ENCODE assay signal across 1 cellular context in the genomic region with DNA sequence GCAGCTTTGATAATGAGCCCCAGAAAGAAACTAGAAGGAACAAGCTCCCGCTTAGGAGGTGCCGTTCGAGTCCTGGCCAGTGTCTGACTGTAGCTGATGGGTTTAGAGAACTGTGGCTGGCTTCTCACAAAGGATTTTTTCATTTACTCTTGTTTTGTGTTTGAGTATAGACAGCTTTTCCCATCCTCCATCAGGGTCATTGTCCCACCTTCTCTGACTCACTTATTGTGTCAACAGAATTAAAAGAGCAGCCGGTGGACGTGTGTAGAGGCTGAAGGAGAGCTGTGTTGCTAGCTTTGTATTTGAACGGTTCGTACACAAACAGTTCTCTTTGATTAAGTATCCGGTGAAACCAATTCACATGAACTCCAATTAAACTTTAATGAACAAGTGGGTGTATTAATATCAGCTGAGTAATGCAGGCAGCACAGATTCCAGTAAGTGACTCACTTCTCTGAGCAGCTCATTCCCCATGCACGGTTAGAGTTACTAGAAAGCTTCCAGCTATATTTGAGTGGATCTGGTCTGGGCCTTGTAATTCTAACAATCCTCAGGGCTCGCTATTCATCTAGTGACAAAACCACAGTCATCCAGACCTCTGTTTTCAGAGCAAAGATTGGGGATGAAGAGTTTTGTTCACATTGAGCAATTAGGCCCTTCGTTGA.
A peak's percentile ranks its signal among the peaks of the same experiment; 100 is the strongest.
TF ChIP-seq lines count a peak whose summit lies in the region.

No MANE protein-coding gene starts in this region.

TF ChIP-seq in HepG2, 621 proteins besides CTCF, POLR2A, EP300 and RAD21 (continued from another document and continues in another):
- TF ChIP-seq, protein P1, sequence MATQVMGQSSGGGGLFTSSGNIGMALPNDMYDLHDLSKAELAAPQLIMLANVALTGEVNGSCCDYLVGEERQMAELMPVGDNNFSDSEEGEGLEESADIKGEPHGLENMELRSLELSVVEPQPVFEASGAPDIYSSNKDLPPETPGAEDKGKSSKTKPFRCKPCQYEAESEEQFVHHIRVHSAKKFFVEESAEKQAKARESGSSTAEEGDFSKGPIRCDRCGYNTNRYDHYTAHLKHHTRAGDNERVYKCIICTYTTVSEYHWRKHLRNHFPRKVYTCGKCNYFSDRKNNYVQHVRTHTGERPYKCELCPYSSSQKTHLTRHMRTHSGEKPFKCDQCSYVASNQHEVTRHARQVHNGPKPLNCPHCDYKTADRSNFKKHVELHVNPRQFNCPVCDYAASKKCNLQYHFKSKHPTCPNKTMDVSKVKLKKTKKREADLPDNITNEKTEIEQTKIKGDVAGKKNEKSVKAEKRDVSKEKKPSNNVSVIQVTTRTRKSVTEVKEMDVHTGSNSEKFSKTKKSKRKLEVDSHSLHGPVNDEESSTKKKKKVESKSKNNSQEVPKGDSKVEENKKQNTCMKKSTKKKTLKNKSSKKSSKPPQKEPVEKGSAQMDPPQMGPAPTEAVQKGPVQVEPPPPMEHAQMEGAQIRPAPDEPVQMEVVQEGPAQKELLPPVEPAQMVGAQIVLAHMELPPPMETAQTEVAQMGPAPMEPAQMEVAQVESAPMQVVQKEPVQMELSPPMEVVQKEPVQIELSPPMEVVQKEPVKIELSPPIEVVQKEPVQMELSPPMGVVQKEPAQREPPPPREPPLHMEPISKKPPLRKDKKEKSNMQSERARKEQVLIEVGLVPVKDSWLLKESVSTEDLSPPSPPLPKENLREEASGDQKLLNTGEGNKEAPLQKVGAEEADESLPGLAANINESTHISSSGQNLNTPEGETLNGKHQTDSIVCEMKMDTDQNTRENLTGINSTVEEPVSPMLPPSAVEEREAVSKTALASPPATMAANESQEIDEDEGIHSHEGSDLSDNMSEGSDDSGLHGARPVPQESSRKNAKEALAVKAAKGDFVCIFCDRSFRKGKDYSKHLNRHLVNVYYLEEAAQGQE (IDR thresholded peaks at IDR 0.05; ENCODE audit: borderline replicate concordance in 1 of 2, low read depth in 1 of 2, low read length in 2 of 2), result no peak; a peak in 1 of 4 replicates
- TF ChIP-seq ZNF549 (CRISPR knock-in tag; IDR thresholded peaks at IDR 0.05) (no peak), TCF7 (IDR thresholded peaks at IDR 0.05; ENCODE audit: low read depth) (peak; percentile 95), SOX13 (IDR thresholded peaks at IDR 0.05) (peak; percentile 95), SOX13 (CRISPR knock-in tag; conservative IDR thresholded peaks at IDR 0.05 in 1 of 2, IDR thresholded peaks at IDR 0.05 in 1 of 2) (peak in 1 of 2 experiments; percentile 98; a peak in 2 of 4 replicates), NKX3-1 (CRISPR knock-in tag; IDR thresholded peaks at IDR 0.05) (peak; percentile 84), ZFP36L2 (CRISPR knock-in tag; IDR thresholded peaks at IDR 0.05) (no peak), EED (CRISPR knock-in tag; IDR thresholded peaks at IDR 0.05) (no peak), ZNF44 (CRISPR knock-in tag; IDR thresholded peaks at IDR 0.05) (no peak), MED1 (CRISPR knock-in tag; IDR thresholded peaks at IDR 0.05) (peak; percentile 99), TBX3 (IDR thresholded peaks at IDR 0.05; ENCODE audit: borderline replicate concordance) (peak; percentile 99), PHF8 (CRISPR knock-in tag; IDR thresholded peaks at IDR 0.05) (no peak), STAG1 (CRISPR knock-in tag; IDR thresholded peaks at IDR 0.05) (peak; percentile 40), ZNF572 (CRISPR knock-in tag; IDR thresholded peaks at IDR 0.05) (no peak), NR3C1 (CRISPR knock-in tag; IDR thresholded peaks at IDR 0.05) (no peak), FOXA3 (CRISPR knock-in tag; IDR thresholded peaks at IDR 0.05) (peak; percentile 97), POLR2AphosphoS2 (IDR thresholded peaks at IDR 0.05; ENCODE audit: low read depth, low read length) (no peak), NCOR1 (IDR thresholded peaks at IDR 0.05; ENCODE audit: borderline replicate concordance, low read length) (peak; percentile 65; the same call in 1 of the 2 replicates), GTF3A (CRISPR knock-in tag; conservative IDR thresholded peaks at IDR 0.05) (0 out of 2 replicates have a peak, but pooled peaks have one; percentile 55), ZNF616 (CRISPR knock-in tag; IDR thresholded peaks at IDR 0.05; ENCODE audit: low read depth) (no peak), KDM4B (CRISPR knock-in tag; IDR thresholded peaks at IDR 0.05) (peak; percentile 38; the same call in 1 of the 2 replicates), ZFP37 (CRISPR knock-in tag; IDR thresholded peaks at IDR 0.05; ENCODE audit: borderline replicate concordance) (peak; percentile 37; the same call in 1 of the 2 replicates), ZNF777 (CRISPR knock-in tag; IDR thresholded peaks at IDR 0.05) (peak; percentile 53; the same call in 1 of the 2 replicates), ZNF674 (CRISPR knock-in tag; IDR thresholded peaks at IDR 0.05; ENCODE audit: low read depth) (no peak), SNAI1 (CRISPR knock-in tag; IDR thresholded peaks at IDR 0.05; ENCODE audit: borderline replicate concordance) (no peak), RFX5 (IDR thresholded peaks at IDR 0.05; ENCODE audit: low read depth, low read length) (no peak), REL (CRISPR knock-in tag; conservative IDR thresholded peaks at IDR 0.05) (no peak), HMG20B (CRISPR knock-in tag; conservative IDR thresholded peaks at IDR 0.05) (no peak; the same call in 1 of the 2 replicates), AHR (CRISPR knock-in tag; IDR thresholded peaks at IDR 0.05) (no peak), ZC3H13 (CRISPR knock-in tag; IDR thresholded peaks at IDR 0.05) (no peak), NFIB (CRISPR knock-in tag; IDR thresholded peaks at IDR 0.05; ENCODE audit: borderline replicate concordance) (no peak), ZFP62 (CRISPR knock-in tag; IDR thresholded peaks at IDR 0.05) (no peak), GABPA (IDR thresholded peaks at IDR 0.05; ENCODE audit: low read depth, low read length) (no peak), GABPA (CRISPR knock-in tag; IDR thresholded peaks at IDR 0.05; ENCODE audit: low read depth) (peak; percentile 44), MEF2D (CRISPR knock-in tag; IDR thresholded peaks at IDR 0.05) (peak; percentile 92), ISX (CRISPR knock-in tag; conservative IDR thresholded peaks at IDR 0.05) (no peak), ZNF451 (CRISPR knock-in tag; IDR thresholded peaks at IDR 0.05) (no peak), SPEN (CRISPR knock-in tag; IDR thresholded peaks at IDR 0.05; ENCODE audit: low read depth) (no peak; the same call in 1 of the 2 replicates), ATF1 (CRISPR knock-in tag; IDR thresholded peaks at IDR 0.05) (peak; percentile 84), CBFB (CRISPR knock-in tag; IDR thresholded peaks at IDR 0.05) (no peak), ATF7 (IDR thresholded peaks at IDR 0.05) (peak; percentile 10; the same call in 1 of the 2 replicates), ATF7 (CRISPR knock-in tag; IDR thresholded peaks at IDR 0.05) (peak; percentile 82; the same call in 1 of the 2 replicates), ZNF83 (CRISPR knock-in tag; IDR thresholded peaks at IDR 0.05; ENCODE audit: borderline replicate concordance) (no peak), ZNF10 (CRISPR knock-in tag; IDR thresholded peaks at IDR 0.05; ENCODE audit: borderline replicate concordance, low read depth) (no peak), ZBTB21 (CRISPR knock-in tag; IDR thresholded peaks at IDR 0.05) (peak; percentile 18; the same call in 1 of the 2 replicates)
- TF ChIP-seq, protein P2, sequence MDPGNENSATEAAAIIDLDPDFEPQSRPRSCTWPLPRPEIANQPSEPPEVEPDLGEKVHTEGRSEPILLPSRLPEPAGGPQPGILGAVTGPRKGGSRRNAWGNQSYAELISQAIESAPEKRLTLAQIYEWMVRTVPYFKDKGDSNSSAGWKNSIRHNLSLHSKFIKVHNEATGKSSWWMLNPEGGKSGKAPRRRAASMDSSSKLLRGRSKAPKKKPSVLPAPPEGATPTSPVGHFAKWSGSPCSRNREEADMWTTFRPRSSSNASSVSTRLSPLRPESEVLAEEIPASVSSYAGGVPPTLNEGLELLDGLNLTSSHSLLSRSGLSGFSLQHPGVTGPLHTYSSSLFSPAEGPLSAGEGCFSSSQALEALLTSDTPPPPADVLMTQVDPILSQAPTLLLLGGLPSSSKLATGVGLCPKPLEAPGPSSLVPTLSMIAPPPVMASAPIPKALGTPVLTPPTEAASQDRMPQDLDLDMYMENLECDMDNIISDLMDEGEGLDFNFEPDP (CRISPR knock-in tag; conservative IDR thresholded peaks at IDR 0.05), result no peak
- TF ChIP-seq, protein P3, sequence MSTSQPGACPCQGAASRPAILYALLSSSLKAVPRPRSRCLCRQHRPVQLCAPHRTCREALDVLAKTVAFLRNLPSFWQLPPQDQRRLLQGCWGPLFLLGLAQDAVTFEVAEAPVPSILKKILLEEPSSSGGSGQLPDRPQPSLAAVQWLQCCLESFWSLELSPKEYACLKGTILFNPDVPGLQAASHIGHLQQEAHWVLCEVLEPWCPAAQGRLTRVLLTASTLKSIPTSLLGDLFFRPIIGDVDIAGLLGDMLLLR (CRISPR knock-in tag; IDR thresholded peaks at IDR 0.05), result no peak
- TF ChIP-seq, protein P4, sequence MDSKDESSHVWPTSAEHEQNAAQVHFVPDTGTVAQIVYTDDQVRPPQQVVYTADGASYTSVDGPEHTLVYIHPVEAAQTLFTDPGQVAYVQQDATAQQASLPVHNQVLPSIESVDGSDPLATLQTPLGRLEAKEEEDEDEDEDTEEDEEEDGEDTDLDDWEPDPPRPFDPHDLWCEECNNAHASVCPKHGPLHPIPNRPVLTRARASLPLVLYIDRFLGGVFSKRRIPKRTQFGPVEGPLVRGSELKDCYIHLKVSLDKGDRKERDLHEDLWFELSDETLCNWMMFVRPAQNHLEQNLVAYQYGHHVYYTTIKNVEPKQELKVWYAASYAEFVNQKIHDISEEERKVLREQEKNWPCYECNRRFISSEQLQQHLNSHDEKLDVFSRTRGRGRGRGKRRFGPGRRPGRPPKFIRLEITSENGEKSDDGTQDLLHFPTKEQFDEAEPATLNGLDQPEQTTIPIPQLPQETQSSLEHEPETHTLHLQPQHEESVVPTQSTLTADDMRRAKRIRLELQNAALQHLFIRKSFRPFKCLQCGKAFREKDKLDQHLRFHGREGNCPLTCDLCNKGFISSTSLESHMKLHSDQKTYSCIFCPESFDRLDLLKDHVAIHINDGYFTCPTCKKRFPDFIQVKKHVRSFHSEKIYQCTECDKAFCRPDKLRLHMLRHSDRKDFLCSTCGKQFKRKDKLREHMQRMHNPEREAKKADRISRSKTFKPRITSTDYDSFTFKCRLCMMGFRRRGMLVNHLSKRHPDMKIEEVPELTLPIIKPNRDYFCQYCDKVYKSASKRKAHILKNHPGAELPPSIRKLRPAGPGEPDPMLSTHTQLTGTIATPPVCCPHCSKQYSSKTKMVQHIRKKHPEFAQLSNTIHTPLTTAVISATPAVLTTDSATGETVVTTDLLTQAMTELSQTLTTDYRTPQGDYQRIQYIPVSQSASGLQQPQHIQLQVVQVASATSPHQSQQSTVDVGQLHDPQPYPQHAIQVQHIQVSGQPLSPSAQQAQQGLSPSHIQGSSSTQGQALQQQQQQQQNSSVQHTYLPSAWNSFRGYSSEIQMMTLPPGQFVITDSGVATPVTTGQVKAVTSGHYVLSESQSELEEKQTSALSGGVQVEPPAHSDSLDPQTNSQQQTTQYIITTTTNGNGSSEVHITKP (CRISPR knock-in tag; IDR thresholded peaks at IDR 0.05; ENCODE audit: low read depth), result peak; percentile 83
- TF ChIP-seq, protein P5, sequence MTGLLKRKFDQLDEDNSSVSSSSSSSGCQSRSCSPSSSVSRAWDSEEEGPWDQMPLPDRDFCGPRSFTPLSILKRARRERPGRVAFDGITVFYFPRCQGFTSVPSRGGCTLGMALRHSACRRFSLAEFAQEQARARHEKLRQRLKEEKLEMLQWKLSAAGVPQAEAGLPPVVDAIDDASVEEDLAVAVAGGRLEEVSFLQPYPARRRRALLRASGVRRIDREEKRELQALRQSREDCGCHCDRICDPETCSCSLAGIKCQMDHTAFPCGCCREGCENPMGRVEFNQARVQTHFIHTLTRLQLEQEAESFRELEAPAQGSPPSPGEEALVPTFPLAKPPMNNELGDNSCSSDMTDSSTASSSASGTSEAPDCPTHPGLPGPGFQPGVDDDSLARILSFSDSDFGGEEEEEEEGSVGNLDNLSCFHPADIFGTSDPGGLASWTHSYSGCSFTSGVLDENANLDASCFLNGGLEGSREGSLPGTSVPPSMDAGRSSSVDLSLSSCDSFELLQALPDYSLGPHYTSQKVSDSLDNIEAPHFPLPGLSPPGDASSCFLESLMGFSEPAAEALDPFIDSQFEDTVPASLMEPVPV (CRISPR knock-in tag; IDR thresholded peaks at IDR 0.05), result no peak
- TF ChIP-seq, protein P6, sequence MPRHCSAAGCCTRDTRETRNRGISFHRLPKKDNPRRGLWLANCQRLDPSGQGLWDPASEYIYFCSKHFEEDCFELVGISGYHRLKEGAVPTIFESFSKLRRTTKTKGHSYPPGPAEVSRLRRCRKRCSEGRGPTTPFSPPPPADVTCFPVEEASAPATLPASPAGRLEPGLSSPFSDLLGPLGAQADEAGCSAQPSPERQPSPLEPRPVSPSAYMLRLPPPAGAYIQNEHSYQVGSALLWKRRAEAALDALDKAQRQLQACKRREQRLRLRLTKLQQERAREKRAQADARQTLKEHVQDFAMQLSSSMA (CRISPR knock-in tag; IDR thresholded peaks at IDR 0.05), result no peak
- TF ChIP-seq, protein P7, sequence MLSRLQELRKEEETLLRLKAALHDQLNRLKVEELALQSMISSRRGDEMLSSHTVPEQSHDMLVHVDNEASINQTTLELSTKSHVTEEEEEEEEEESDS (CRISPR knock-in tag; IDR thresholded peaks at IDR 0.05; ENCODE audit: borderline replicate concordance), result no peak
- TF ChIP-seq, protein P8, sequence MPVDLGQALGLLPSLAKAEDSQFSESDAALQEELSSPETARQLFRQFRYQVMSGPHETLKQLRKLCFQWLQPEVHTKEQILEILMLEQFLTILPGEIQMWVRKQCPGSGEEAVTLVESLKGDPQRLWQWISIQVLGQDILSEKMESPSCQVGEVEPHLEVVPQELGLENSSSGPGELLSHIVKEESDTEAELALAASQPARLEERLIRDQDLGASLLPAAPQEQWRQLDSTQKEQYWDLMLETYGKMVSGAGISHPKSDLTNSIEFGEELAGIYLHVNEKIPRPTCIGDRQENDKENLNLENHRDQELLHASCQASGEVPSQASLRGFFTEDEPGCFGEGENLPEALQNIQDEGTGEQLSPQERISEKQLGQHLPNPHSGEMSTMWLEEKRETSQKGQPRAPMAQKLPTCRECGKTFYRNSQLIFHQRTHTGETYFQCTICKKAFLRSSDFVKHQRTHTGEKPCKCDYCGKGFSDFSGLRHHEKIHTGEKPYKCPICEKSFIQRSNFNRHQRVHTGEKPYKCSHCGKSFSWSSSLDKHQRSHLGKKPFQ (CRISPR knock-in tag; IDR thresholded peaks at IDR 0.05; ENCODE audit: insufficient replicate concordance), result no peak
